1 cellular context compared by ENCODE assay signal in genomic region chr16:58129097-58129936, GRCh38.
A peak's percentile ranks its signal among the peaks of the same experiment; 100 is the strongest.
TF ChIP-seq lines count a peak whose summit lies in the region.

TSS of gene CFAP20 (minus strand) at chr16:58129381. CDS start at chr16:58129115, 266 bp downstream.

TF ChIP-seq in HEK293, 187 proteins besides CTCF, POLR2A, EP300 and RAD21 (continued from another document and continues in another):
- TF ChIP-seq ZNF223 (tag by site-specific recombination; IDR thresholded peaks at IDR 0.05) (no peak), ZNF121 (tag by site-specific recombination; IDR thresholded peaks at IDR 0.05) (no peak), ZNF843 (tag by site-specific recombination; IDR thresholded peaks at IDR 0.05) (peak; percentile 70), ZNF404 (tag by site-specific recombination; IDR thresholded peaks at IDR 0.05) (no peak), ZNF600 (tag by site-specific recombination; IDR thresholded peaks at IDR 0.05) (peak; percentile 54; the same call in 1 of the 2 replicates), OSR2 (tag by site-specific recombination; IDR thresholded peaks at IDR 0.05) (0 out of 2 replicates have a peak, but pooled peaks have one; percentile 59), ZNF2 (tag by site-specific recombination; IDR thresholded peaks at IDR 0.05) (peak; percentile 87; the same call in 1 of the 2 replicates), ZNF274 (IDR thresholded peaks at IDR 0.05; ENCODE audit: low read length) (no peak), ZNF274 (tag by site-specific recombination; IDR thresholded peaks at IDR 0.05; ENCODE audit: borderline replicate concordance) (no peak), ZNF155 (tag by site-specific recombination; IDR thresholded peaks at IDR 0.05) (no peak), ZNF510 (tag by site-specific recombination; IDR thresholded peaks at IDR 0.05; ENCODE audit: insufficient replicate concordance) (no peak), ZNF175 (tag by site-specific recombination; IDR thresholded peaks at IDR 0.05) (no peak), ZXDB (tag by site-specific recombination; IDR thresholded peaks at IDR 0.05) (peak; percentile 99), ZNF664 (tag by site-specific recombination; IDR thresholded peaks at IDR 0.05) (peak; percentile 47; the same call in 1 of the 2 replicates), ZNF433 (tag by site-specific recombination; IDR thresholded peaks at IDR 0.05; ENCODE audit: low read depth) (no peak), ZEB2 (tag by site-specific recombination; IDR thresholded peaks at IDR 0.05) (peak; percentile 98), ZNF132 (tag by site-specific recombination; IDR thresholded peaks at IDR 0.05; ENCODE audit: borderline replicate concordance) (no peak), ZNF629 (tag by site-specific recombination; IDR thresholded peaks at IDR 0.05) (peak; percentile 97), ZNF169 (tag by site-specific recombination; IDR thresholded peaks at IDR 0.05) (no peak), ZNF626 (tag by site-specific recombination; IDR thresholded peaks at IDR 0.05) (no peak), ZNF10 (tag by site-specific recombination; IDR thresholded peaks at IDR 0.05) (peak; percentile 61; the same call in 1 of the 2 replicates), ZNF354C (tag by site-specific recombination; IDR thresholded peaks at IDR 0.05; ENCODE audit: borderline replicate concordance, low read depth) (no peak), ZNF707 (tag by site-specific recombination; IDR thresholded peaks at IDR 0.05) (no peak), ZFP69B (tag by site-specific recombination; IDR thresholded peaks at IDR 0.05) (peak; percentile 84), ZNF398 (tag by site-specific recombination; IDR thresholded peaks at IDR 0.05) (peak; percentile 86), PRDM4 (tag by site-specific recombination; IDR thresholded peaks at IDR 0.05) (no peak), ZNF830 (tag by site-specific recombination; IDR thresholded peaks at IDR 0.05; ENCODE audit: low read depth) (no peak), ATF2 (tag by site-specific recombination; IDR thresholded peaks at IDR 0.05; ENCODE audit: low read depth) (peak; percentile 90), ZNF138 (tag by site-specific recombination; IDR thresholded peaks at IDR 0.05; ENCODE audit: borderline replicate concordance) (no peak), ZNF580 (tag by site-specific recombination; IDR thresholded peaks at IDR 0.05) (peak; percentile 99), ZNF302 (tag by site-specific recombination; IDR thresholded peaks at IDR 0.05; ENCODE audit: low read depth) (no peak), ZIC2 (tag by site-specific recombination; IDR thresholded peaks at IDR 0.05) (peak; percentile 89), YY2 (tag by site-specific recombination; IDR thresholded peaks at IDR 0.05) (peak; percentile 83)
- TF ChIP-seq, protein P1, sequence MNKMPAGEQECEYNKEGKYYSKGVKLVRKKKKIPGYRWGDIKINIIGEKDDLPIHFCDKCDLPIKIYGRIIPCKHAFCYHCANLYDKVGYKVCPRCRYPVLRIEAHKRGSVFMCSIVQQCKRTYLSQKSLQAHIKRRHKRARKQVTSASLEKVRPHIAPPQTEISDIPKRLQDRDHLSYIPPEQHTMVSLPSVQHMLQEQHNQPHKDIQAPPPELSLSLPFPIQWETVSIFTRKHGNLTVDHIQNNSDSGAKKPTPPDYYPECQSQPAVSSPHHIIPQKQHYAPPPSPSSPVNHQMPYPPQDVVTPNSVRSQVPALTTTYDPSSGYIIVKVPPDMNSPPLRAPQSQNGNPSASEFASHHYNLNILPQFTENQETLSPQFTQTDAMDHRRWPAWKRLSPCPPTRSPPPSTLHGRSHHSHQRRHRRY (tag by site-specific recombination; IDR thresholded peaks at IDR 0.05) = no peak
- TF ChIP-seq, protein P2, sequence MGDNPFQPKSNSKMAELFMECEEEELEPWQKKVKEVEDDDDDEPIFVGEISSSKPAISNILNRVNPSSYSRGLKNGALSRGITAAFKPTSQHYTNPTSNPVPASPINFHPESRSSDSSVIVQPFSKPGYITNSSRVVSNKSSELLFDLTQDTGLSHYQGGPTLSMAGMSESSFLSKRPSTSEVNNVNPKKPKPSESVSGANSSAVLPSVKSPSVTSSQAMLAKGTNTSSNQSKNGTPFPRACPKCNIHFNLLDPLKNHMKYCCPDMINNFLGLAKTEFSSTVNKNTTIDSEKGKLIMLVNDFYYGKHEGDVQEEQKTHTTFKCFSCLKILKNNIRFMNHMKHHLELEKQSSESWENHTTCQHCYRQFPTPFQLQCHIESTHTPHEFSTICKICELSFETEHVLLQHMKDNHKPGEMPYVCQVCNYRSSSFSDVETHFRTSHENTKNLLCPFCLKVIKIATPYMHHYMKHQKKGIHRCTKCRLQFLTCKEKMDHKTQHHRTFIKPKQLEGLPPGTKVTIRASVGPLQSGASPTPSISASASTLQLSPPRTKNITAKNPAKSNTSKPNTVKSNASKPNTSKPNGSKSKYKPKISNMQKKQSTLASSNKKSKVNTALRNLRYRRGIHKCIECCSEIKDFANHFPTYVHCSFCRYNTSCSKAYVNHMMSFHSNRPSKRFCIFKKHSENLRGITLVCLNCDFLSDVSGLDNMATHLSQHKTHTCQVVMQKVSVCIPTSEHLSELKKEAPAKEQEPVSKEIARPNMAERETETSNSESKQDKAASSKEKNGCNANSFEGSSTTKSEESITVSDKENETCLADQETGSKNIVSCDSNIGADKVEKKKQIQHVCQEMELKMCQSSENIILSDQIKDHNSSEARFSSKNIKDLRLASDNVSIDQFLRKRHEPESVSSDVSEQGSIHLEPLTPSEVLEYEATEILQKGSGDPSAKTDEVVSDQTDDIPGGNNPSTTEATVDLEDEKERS (tag by site-specific recombination; IDR thresholded peaks at IDR 0.05) = no peak
- TF ChIP-seq, protein P3, sequence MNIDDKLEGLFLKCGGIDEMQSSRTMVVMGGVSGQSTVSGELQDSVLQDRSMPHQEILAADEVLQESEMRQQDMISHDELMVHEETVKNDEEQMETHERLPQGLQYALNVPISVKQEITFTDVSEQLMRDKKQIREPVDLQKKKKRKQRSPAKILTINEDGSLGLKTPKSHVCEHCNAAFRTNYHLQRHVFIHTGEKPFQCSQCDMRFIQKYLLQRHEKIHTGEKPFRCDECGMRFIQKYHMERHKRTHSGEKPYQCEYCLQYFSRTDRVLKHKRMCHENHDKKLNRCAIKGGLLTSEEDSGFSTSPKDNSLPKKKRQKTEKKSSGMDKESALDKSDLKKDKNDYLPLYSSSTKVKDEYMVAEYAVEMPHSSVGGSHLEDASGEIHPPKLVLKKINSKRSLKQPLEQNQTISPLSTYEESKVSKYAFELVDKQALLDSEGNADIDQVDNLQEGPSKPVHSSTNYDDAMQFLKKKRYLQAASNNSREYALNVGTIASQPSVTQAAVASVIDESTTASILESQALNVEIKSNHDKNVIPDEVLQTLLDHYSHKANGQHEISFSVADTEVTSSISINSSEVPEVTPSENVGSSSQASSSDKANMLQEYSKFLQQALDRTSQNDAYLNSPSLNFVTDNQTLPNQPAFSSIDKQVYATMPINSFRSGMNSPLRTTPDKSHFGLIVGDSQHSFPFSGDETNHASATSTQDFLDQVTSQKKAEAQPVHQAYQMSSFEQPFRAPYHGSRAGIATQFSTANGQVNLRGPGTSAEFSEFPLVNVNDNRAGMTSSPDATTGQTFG (tag by site-specific recombination; IDR thresholded peaks at IDR 0.05; ENCODE audit: borderline replicate concordance) = no peak
- TF ChIP-seq, protein P4, sequence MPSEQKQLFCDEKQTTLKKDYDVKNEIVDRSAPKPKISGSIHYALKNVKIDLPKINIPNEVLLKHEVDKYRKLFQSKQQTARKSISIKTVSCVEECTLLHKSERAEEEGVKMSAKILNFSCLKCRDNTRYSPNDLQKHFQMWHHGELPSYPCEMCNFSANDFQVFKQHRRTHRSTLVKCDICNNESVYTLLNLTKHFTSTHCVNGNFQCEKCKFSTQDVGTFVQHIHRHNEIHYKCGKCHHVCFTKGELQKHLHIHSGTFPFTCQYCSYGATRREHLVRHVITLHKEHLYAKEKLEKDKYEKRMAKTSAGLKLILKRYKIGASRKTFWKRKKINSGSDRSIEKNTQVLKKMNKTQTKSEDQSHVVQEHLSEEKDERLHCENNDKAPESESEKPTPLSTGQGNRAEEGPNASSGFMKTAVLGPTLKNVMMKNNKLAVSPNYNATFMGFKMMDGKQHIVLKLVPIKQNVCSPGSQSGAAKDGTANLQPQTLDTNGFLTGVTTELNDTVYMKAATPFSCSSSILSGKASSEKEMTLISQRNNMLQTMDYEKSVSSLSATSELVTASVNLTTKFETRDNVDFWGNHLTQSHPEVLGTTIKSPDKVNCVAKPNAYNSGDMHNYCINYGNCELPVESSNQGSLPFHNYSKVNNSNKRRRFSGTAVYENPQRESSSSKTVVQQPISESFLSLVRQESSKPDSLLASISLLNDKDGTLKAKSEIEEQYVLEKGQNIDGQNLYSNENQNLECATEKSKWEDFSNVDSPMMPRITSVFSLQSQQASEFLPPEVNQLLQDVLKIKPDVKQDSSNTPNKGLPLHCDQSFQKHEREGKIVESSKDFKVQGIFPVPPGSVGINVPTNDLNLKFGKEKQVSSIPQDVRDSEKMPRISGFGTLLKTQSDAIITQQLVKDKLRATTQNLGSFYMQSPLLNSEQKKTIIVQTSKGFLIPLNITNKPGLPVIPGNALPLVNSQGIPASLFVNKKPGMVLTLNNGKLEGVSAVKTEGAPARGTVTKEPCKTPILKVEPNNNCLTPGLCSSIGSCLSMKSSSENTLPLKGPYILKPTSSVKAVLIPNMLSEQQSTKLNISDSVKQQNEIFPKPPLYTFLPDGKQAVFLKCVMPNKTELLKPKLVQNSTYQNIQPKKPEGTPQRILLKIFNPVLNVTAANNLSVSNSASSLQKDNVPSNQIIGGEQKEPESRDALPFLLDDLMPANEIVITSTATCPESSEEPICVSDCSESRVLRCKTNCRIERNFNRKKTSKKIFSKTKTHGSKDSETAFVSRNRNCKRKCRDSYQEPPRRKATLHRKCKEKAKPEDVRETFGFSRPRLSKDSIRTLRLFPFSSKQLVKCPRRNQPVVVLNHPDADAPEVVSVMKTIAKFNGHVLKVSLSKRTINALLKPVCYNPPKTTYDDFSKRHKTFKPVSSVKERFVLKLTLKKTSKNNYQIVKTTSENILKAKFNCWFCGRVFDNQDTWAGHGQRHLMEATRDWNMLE (tag by site-specific recombination; conservative IDR thresholded peaks at IDR 0.05; ENCODE audit: low read depth) = peak; percentile 74
- TF ChIP-seq, protein P5, sequence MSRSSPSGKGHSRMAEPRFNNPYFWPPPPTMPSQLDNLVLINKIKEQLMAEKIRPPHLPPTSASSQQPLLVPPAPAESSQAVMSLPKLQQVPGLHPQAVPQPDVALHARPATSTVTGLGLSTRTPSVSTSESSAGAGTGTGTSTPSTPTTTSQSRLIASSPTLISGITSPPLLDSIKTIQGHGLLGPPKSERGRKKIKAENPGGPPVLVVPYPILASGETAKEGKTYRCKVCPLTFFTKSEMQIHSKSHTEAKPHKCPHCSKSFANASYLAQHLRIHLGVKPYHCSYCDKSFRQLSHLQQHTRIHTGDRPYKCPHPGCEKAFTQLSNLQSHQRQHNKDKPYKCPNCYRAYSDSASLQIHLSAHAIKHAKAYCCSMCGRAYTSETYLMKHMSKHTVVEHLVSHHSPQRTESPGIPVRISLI (tag by site-specific recombination; IDR thresholded peaks at IDR 0.05) = no peak
- TF ChIP-seq, protein P6, sequence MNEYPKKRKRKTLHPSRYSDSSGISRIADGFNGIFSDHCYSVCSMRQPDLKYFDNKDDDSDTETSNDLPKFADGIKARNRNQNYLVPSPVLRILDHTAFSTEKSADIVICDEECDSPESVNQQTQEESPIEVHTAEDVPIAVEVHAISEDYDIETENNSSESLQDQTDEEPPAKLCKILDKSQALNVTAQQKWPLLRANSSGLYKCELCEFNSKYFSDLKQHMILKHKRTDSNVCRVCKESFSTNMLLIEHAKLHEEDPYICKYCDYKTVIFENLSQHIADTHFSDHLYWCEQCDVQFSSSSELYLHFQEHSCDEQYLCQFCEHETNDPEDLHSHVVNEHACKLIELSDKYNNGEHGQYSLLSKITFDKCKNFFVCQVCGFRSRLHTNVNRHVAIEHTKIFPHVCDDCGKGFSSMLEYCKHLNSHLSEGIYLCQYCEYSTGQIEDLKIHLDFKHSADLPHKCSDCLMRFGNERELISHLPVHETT (tag by site-specific recombination; IDR thresholded peaks at IDR 0.05) = peak; percentile 91
